Comparison of ENCODE assay signal across 1 cellular context in genomic region chr5:180303226-180304015, GRCh38.
A peak's percentile ranks its signal among the peaks of the same experiment; 100 is the strongest.
TF ChIP-seq lines count a peak whose summit lies in the region.

No MANE protein-coding gene starts in this region.

TF ChIP-seq in HEK293, 187 proteins besides CTCF, POLR2A, EP300 and RAD21:
- TF ChIP-seq ZNF449 (tag by site-specific recombination; IDR thresholded peaks at IDR 0.05): peak; percentile 72; the same call in 1 of the 2 replicates
- no peak for TF ChIP-seq ZNF146 (tag by site-specific recombination; IDR thresholded peaks at IDR 0.05)
